In genomic region chr2:100741880-100742814, GRCh38 we compare ENCODE assay signal across 1 cellular context.
A peak's percentile ranks its signal among the peaks of the same experiment; 100 is the strongest.
TF ChIP-seq lines count a peak whose summit lies in the region.

No MANE protein-coding gene starts in this region.

TF ChIP-seq in HepG2, 621 proteins besides CTCF, POLR2A, EP300 and RAD21 (continued from another document):
- TF ChIP-seq ZNF609 (CRISPR knock-in tag; IDR thresholded peaks at IDR 0.05; ENCODE audit: borderline replicate concordance) (peak; percentile 39; the same call in 1 of the 2 replicates), TBX2 (CRISPR knock-in tag; IDR thresholded peaks at IDR 0.05; ENCODE audit: borderline replicate concordance) (0 out of 2 replicates have a peak, but pooled peaks have one; percentile 35), STAG1 (CRISPR knock-in tag; IDR thresholded peaks at IDR 0.05) (peak; percentile 34; the same call in 1 of the 2 replicates), ZNF251 (CRISPR knock-in tag; IDR thresholded peaks at IDR 0.05) (no peak), YEATS4 (CRISPR knock-in tag; IDR thresholded peaks at IDR 0.05; ENCODE audit: borderline replicate concordance) (peak; percentile 22; the same call in 1 of the 2 replicates), ZMYM2 (CRISPR knock-in tag; IDR thresholded peaks at IDR 0.05) (no peak), ISL2 (CRISPR knock-in tag; IDR thresholded peaks at IDR 0.05) (peak; percentile 79), PHF21A (CRISPR knock-in tag; IDR thresholded peaks at IDR 0.05) (0 out of 2 replicates have a peak, but pooled peaks have one; percentile 23), ZSCAN29 (CRISPR knock-in tag; conservative IDR thresholded peaks at IDR 0.05) (0 out of 2 replicates have a peak, but pooled peaks have one; percentile 11), IRF2 (CRISPR knock-in tag; IDR thresholded peaks at IDR 0.05) (peak; percentile 59; the same call in 1 of the 2 replicates), TAF1 (CRISPR knock-in tag; IDR thresholded peaks at IDR 0.05) (no peak), U2AF2 (IDR thresholded peaks at IDR 0.05; ENCODE audit: low read depth, low read length) (no peak), AHDC1 (CRISPR knock-in tag; IDR thresholded peaks at IDR 0.05; ENCODE audit: borderline replicate concordance) (0 out of 2 replicates have a peak, but pooled peaks have one; percentile 16), ARID5B (CRISPR knock-in tag; IDR thresholded peaks at IDR 0.05) (peak; percentile 77), SAP130 (CRISPR knock-in tag; IDR thresholded peaks at IDR 0.05; ENCODE audit: low read depth) (peak; percentile 60), NCOA5 (CRISPR knock-in tag; IDR thresholded peaks at IDR 0.05) (no peak), ZNF549 (CRISPR knock-in tag; IDR thresholded peaks at IDR 0.05) (0 out of 2 replicates have a peak, but pooled peaks have one; percentile 17), RARA (CRISPR knock-in tag; IDR thresholded peaks at IDR 0.05) (peak; percentile 67; the same call in 1 of the 2 replicates), ZKSCAN8 (CRISPR knock-in tag; IDR thresholded peaks at IDR 0.05; ENCODE audit: borderline replicate concordance) (no peak), FOXO1 (CRISPR knock-in tag; IDR thresholded peaks at IDR 0.05) (0 out of 2 replicates have a peak, but pooled peaks have one; percentile 7), PPARG (CRISPR knock-in tag; conservative IDR thresholded peaks at IDR 0.05) (0 out of 2 replicates have a peak, but pooled peaks have one; percentile 23), ZNF510 (CRISPR knock-in tag; IDR thresholded peaks at IDR 0.05; ENCODE audit: low read depth) (no peak), NR2F6 (IDR thresholded peaks at IDR 0.05) (no peak), NR2F6 (CRISPR knock-in tag; IDR thresholded peaks at IDR 0.05) (0 out of 2 replicates have a peak, but pooled peaks have one; percentile 22), TEAD2 (CRISPR knock-in tag; IDR thresholded peaks at IDR 0.05) (0 out of 2 replicates have a peak, but pooled peaks have one; percentile 34), TCF7 (IDR thresholded peaks at IDR 0.05; ENCODE audit: low read depth) (peak; percentile 40; the same call in 1 of the 2 replicates), GPN1 (CRISPR knock-in tag; IDR thresholded peaks at IDR 0.05; ENCODE audit: borderline replicate concordance) (no peak), ZNF644 (CRISPR knock-in tag; IDR thresholded peaks at IDR 0.05; ENCODE audit: low read depth) (peak; percentile 58; the same call in 1 of the 2 replicates)
- TF ChIP-seq, protein P1, sequence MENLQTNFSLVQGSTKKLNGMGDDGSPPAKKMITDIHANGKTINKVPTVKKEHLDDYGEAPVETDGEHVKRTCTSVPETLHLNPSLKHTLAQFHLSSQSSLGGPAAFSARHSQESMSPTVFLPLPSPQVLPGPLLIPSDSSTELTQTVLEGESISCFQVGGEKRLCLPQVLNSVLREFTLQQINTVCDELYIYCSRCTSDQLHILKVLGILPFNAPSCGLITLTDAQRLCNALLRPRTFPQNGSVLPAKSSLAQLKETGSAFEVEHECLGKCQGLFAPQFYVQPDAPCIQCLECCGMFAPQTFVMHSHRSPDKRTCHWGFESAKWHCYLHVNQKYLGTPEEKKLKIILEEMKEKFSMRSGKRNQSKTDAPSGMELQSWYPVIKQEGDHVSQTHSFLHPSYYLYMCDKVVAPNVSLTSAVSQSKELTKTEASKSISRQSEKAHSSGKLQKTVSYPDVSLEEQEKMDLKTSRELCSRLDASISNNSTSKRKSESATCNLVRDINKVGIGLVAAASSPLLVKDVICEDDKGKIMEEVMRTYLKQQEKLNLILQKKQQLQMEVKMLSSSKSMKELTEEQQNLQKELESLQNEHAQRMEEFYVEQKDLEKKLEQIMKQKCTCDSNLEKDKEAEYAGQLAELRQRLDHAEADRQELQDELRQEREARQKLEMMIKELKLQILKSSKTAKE (CRISPR knock-in tag; IDR thresholded peaks at IDR 0.05; ENCODE audit: borderline replicate concordance): 0 out of 2 replicates have a peak, but pooled peaks have one; percentile 38
- TF ChIP-seq, protein P2, sequence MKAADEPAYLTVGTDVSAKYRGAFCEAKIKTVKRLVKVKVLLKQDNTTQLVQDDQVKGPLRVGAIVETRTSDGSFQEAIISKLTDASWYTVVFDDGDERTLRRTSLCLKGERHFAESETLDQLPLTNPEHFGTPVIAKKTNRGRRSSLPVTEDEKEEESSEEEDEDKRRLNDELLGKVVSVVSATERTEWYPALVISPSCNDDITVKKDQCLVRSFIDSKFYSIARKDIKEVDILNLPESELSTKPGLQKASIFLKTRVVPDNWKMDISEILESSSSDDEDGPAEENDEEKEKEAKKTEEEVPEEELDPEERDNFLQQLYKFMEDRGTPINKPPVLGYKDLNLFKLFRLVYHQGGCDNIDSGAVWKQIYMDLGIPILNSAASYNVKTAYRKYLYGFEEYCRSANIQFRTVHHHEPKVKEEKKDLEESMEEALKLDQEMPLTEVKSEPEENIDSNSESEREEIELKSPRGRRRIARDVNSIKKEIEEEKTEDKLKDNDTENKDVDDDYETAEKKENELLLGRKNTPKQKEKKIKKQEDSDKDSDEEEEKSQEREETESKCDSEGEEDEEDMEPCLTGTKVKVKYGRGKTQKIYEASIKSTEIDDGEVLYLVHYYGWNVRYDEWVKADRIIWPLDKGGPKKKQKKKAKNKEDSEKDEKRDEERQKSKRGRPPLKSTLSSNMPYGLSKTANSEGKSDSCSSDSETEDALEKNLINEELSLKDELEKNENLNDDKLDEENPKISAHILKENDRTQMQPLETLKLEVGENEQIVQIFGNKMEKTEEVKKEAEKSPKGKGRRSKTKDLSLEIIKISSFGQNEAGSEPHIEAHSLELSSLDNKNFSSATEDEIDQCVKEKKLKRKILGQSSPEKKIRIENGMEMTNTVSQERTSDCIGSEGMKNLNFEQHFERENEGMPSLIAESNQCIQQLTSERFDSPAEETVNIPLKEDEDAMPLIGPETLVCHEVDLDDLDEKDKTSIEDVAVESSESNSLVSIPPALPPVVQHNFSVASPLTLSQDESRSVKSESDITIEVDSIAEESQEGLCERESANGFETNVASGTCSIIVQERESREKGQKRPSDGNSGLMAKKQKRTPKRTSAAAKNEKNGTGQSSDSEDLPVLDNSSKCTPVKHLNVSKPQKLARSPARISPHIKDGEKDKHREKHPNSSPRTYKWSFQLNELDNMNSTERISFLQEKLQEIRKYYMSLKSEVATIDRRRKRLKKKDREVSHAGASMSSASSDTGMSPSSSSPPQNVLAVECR (CRISPR knock-in tag; IDR thresholded peaks at IDR 0.05; ENCODE audit: borderline replicate concordance): peak; percentile 33; the same call in 1 of the 2 replicates
- TF ChIP-seq, protein P3, sequence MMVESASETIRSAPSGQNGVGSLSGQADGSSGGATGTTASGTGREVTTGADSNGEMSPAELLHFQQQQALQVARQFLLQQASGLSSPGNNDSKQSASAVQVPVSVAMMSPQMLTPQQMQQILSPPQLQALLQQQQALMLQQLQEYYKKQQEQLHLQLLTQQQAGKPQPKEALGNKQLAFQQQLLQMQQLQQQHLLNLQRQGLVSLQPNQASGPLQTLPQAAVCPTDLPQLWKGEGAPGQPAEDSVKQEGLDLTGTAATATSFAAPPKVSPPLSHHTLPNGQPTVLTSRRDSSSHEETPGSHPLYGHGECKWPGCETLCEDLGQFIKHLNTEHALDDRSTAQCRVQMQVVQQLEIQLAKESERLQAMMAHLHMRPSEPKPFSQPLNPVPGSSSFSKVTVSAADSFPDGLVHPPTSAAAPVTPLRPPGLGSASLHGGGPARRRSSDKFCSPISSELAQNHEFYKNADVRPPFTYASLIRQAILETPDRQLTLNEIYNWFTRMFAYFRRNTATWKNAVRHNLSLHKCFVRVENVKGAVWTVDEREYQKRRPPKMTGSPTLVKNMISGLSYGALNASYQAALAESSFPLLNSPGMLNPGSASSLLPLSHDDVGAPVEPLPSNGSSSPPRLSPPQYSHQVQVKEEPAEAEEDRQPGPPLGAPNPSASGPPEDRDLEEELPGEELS (CRISPR knock-in tag; IDR thresholded peaks at IDR 0.05): peak; percentile 73
